9 cellular contexts compared by ENCODE assay signal in genomic region chr6:68634503-68635411, GRCh38.
DNase-seq lines count a peak whose midpoint lies in the region; ATAC-seq and TF ChIP-seq lines count a peak whose summit lies in the region.
"Had no signal": no experiment of that assay in that cellular context is flagged by ENCODE, and none has a peak within 500 bp of the region (broad histone marks: within the 10 kb centered on the region; RNA-seq: fewer than 3 reads in every experiment).

Gene ADGRB3 (plus strand): TSS chr6:68635282. CDS start chr6:68638676, 3,394 bp downstream.

- peak within 1 kb of the TSS; percentile 95 for H3K4me2 ChIP-seq in SU-DHL-6 (ENCODE audit: low read depth, low read length, poor library complexity, severe bottlenecking)

- H3K27me3 ChIP-seq in SU-DHL-6 (ENCODE audit: low read length): no peaks in the 10 kb centered on the region
- H3K27me3 ChIP-seq in iPS-18a (ENCODE audit: control insufficient read depth, insufficient read depth, low read length): peaks cover 71% of the 10 kb centered on the region

- H3K36me3 ChIP-seq in SU-DHL-6 (ENCODE audit: low read length): no peaks in the 10 kb centered on the region
- no peaks in the 10 kb centered on the region for H3K36me3 ChIP-seq in iPS-18a (ENCODE audit: control insufficient read depth, low read depth, low read length)

- no peaks in the 10 kb centered on the region for H3K79me2 ChIP-seq in SU-DHL-6 (ENCODE audit: insufficient read depth, low read length)

- no peaks in the 10 kb centered on the region for H4K20me1 ChIP-seq in SU-DHL-6 (ENCODE audit: low read depth, low read length)

- H3K27ac ChIP-seq in SU-DHL-6 (ENCODE audit: low read depth, low read length) (no peak within 1 kb of the TSS), iPS-18a (ENCODE audit: low read length) (no peak within 1 kb of the TSS)

- TF ChIP-seq CTCF in SU-DHL-6 (IDR thresholded peaks at IDR 0.05; ENCODE audit: insufficient read depth, low read length, poor library complexity, severe bottlenecking): no peak
- TF ChIP-seq CTCF in cardiac fibroblast (IDR thresholded peaks at IDR 0.05; ENCODE audit: low read depth, low read length): no peak

- peaks cover 8% of the 10 kb centered on the region for H3K4me1 ChIP-seq in iPS-18a (ENCODE audit: control insufficient read depth, low read depth, low read length)

- peak within 1 kb of the TSS; percentile 100 for H2AFZ ChIP-seq in SU-DHL-6 (ENCODE audit: low read depth, low read length, severe bottlenecking)

- DNase-seq in activated T-cell treated with anti-CD3 and anti-CD28 coated beads for 24 hours (ENCODE audit: low read depth) (peak; percentile 5), activated T-cell treated with anti-CD3 and anti-CD28 coated beads for 4 hours (no peak), NCI-H1417 (lab: John Stamatoyannopoulos, UW) (peak; percentile 93 to 98 (median 96)), cardiac fibroblast (ENCODE audit: low read depth in 2 of 2) (peak; percentile 73 to 88), retina (peak; percentile 94)
- DNase-seq: DND-41 had no signal

- H3K9ac ChIP-seq in SU-DHL-6 (ENCODE audit: low read length): peak within 1 kb of the TSS; percentile 70
- H3K9ac ChIP-seq in iPS-18a (ENCODE audit: low read length): peak within 1 kb of the TSS; percentile 39

- peak; percentile 88 for ATAC-seq in HG02759 (IDR thresholded peaks at IDR 0.05; ENCODE audit: unreplicated experiment)

- H3F3A ChIP-seq in SU-DHL-6 (ENCODE audit: insufficient read depth): no peaks in the 10 kb centered on the region

- no peaks in the 10 kb centered on the region for H3K9me3 ChIP-seq in SU-DHL-6 (ENCODE audit: insufficient read depth, low read length)
- H3K9me3 ChIP-seq in iPS-18a (ENCODE audit: control insufficient read depth, low read depth, low read length): no peaks in the 10 kb centered on the region

- H3K9me2 ChIP-seq in SU-DHL-6 (replicated peaks; ENCODE audit: insufficient read depth, low read length): no peaks in the 10 kb centered on the region

- peak within 1 kb of the TSS; percentile 91 for H3K4me3 ChIP-seq in SU-DHL-6 (ENCODE audit: insufficient read depth, low read length, poor library complexity, severe bottlenecking)
- H3K4me3 ChIP-seq in cardiac fibroblast (replicated peaks in 1 of 2; ENCODE audit: low read depth in 2 of 2, low read length in 2 of 2): peak within 1 kb of the TSS; percentile 66 to 70
- H3K4me3 ChIP-seq in iPS-18a (ENCODE audit: low read length): peak within 1 kb of the TSS; percentile 96
